ENCODE assay signal across 9 cellular contexts in genomic region chr6:26522488-26523228, GRCh38. TPM values are rescaled to one million over a fixed set of nuclear protein-coding genes. Genes with fewer than 3 reads are reported as not detected.
DNase-seq lines count a peak whose midpoint lies in the region; ATAC-seq and TF ChIP-seq lines count a peak whose summit lies in the region.
"Not testable (repeated sequence)": the region's sequence is repeated elsewhere in the genome, so short reads cannot be mapped to it uniquely, and the experiment has no call there.
"Had no signal": no experiment of that assay in that cellular context is flagged by ENCODE, and none has a peak within 500 bp of the region (broad histone marks: within the 10 kb centered on the region; RNA-seq: fewer than 3 reads in every experiment).

No MANE protein-coding gene starts in this region.

- not testable (repeated sequence) for H3K36me3 ChIP-seq in OCI-LY3 (replicated peaks; ENCODE audit: low read depth, low read length)

- H3K4me2 ChIP-seq in OCI-LY3 (ENCODE audit: low read length): peak overlapping the region; percentile 67

- H3K4me3 ChIP-seq in OCI-LY3 (ENCODE audit: low read length) (peak overlapping the region; percentile 86), cardiac fibroblast (replicated peaks in 1 of 2; ENCODE audit: low read depth in 2 of 2, low read length in 2 of 2) (peak overlapping the region in 1 of 2 donors; percentile 58)

- POLR2A ChIA-PET in CD4-positive, alpha-beta T cell (lab: Charles Lee): interaction anchor here (0.7 to 5.1 kb wide), 6 partner anchors 10 to 210 kb away, joined by 3 to 80 read pairs (median 8); partner anchors contain the start of gene HMGN4

- H3K27me3 Mint-ChIP-seq in CD4-positive, alpha-beta T cell; IgD-negative memory B cell; activated CD8-positive, alpha-beta memory T cell treated with anti-CD3 and anti-CD28 coated beads, Interleukin-2, amount 10 ng/mL, durations not matched to agents 7 days and 5 days; naive B cell; stimulated activated memory B cell treated with anti-CD40 and anti-IgM and Interleukin-4, amounts not matched to agents 10 μg/mL and 1 μg/mL and 100 μg/mL, for 72 hours: not testable (repeated sequence)
- H3K27me3 Mint-ChIP-seq in glutamatergic neuron (ENCODE audit: unreplicated experiment): peaks cover 13% of the 10 kb centered on the region

- H3K9me3 Mint-ChIP-seq in CD4-positive, alpha-beta T cell; IgD-negative memory B cell; activated CD8-positive, alpha-beta memory T cell treated with anti-CD3 and anti-CD28 coated beads, Interleukin-2, amount 10 ng/mL, durations not matched to agents 7 days and 5 days (ENCODE audit: low read depth); naive B cell; stimulated activated memory B cell treated with anti-CD40 and anti-IgM and Interleukin-4, amounts not matched to agents 10 μg/mL and 1 μg/mL and 100 μg/mL, for 72 hours: not testable (repeated sequence)
- peaks cover 17% of the 10 kb centered on the region for H3K9me3 Mint-ChIP-seq in glutamatergic neuron (ENCODE audit: unreplicated experiment)

- intact Hi-C loops in CD4-positive, alpha-beta T cell (cut with DNase I, micrococcal nuclease): loop anchor here (1.0 to 2.0 kb wide), 2 partner anchors 30 to 32 kb away; no protein-coding TSS in a partner anchor

- peak overlapping the region; percentile 87 for H3K4me3 Mint-ChIP-seq in CD4-positive, alpha-beta T cell
- H3K4me3 Mint-ChIP-seq in IgD-negative memory B cell (peak overlapping the region; percentile 84 to 95 (median 92)), glutamatergic neuron (ENCODE audit: unreplicated experiment) (peak overlapping the region; percentile 89), naive B cell (peak overlapping the region; percentile 86 to 97 (median 94))
- H3K4me3 Mint-ChIP-seq in activated CD8-positive, alpha-beta memory T cell treated with anti-CD3 and anti-CD28 coated beads, Interleukin-2, amount 10 ng/mL, durations not matched to agents 7 days and 5 days: peak overlapping the region; percentile 74
- peak overlapping the region; percentile 91 for H3K4me3 Mint-ChIP-seq in stimulated activated memory B cell treated with anti-CD40 and anti-IgM and Interleukin-4, amounts not matched to agents 10 μg/mL and 1 μg/mL and 100 μg/mL, for 72 hours

- H3K27me3 ChIP-seq in CD4-positive, alpha-beta T cell (ENCODE audit: control insufficient read depth, insufficient read depth, low read length); OCI-LY3 (ENCODE audit: low read depth, low read length): not testable (repeated sequence)

- TF ChIP-seq CTCF in CD4-positive, alpha-beta T cell (IDR thresholded peaks at IDR 0.05); OCI-LY3 (IDR thresholded peaks at IDR 0.05; ENCODE audit: low read depth, low read length); cardiac fibroblast (IDR thresholded peaks at IDR 0.05; ENCODE audit: low read depth, low read length); glutamatergic neuron (IDR thresholded peaks at IDR 0.05; ENCODE audit: partially characterized antibody, unreplicated experiment): not testable (repeated sequence)

- peak overlapping the region; percentile 85 for H3K27ac Mint-ChIP-seq in CD4-positive, alpha-beta T cell
- H3K27ac Mint-ChIP-seq in IgD-negative memory B cell (peak overlapping the region; percentile 91 to 100 (median 98)), glutamatergic neuron (ENCODE audit: unreplicated experiment) (peak overlapping the region; percentile 93), naive B cell (peak overlapping the region; percentile 81 to 100 (median 96))
- H3K27ac Mint-ChIP-seq in activated CD8-positive, alpha-beta memory T cell treated with anti-CD3 and anti-CD28 coated beads, Interleukin-2, amount 10 ng/mL, durations not matched to agents 7 days and 5 days: peak overlapping the region; percentile 88
- peak overlapping the region; percentile 96 for H3K27ac Mint-ChIP-seq in stimulated activated memory B cell treated with anti-CD40 and anti-IgM and Interleukin-4, amounts not matched to agents 10 μg/mL and 1 μg/mL and 100 μg/mL, for 72 hours

- H3K9me3 ChIP-seq in CD4-positive, alpha-beta T cell (ENCODE audit: control insufficient read depth, low read length); OCI-LY3 (ENCODE audit: insufficient read depth, low read length): not testable (repeated sequence)

- H3K79me2 ChIP-seq in OCI-LY3 (ENCODE audit: low read length): peaks cover 26% of the 10 kb centered on the region

- H3K4me1 Mint-ChIP-seq in CD4-positive, alpha-beta T cell (ENCODE audit: low read depth): peaks cover 30% of the 10 kb centered on the region
- H3K4me1 Mint-ChIP-seq in IgD-negative memory B cell (peaks cover 34 to 43% (median 41%) of the 10 kb centered on the region in 3 donors), glutamatergic neuron (ENCODE audit: low read depth, unreplicated experiment) (peaks cover 10% of the 10 kb centered on the region), naive B cell (peaks cover 31 to 44% (median 32%) of the 10 kb centered on the region in 3 donors)
- peaks cover 28% of the 10 kb centered on the region for H3K4me1 Mint-ChIP-seq in activated CD8-positive, alpha-beta memory T cell treated with anti-CD3 and anti-CD28 coated beads, Interleukin-2, amount 10 ng/mL, durations not matched to agents 7 days and 5 days
- peaks cover 42% of the 10 kb centered on the region for H3K4me1 Mint-ChIP-seq in stimulated activated memory B cell treated with anti-CD40 and anti-IgM and Interleukin-4, amounts not matched to agents 10 μg/mL and 1 μg/mL and 100 μg/mL, for 72 hours

- DNase-seq in CD4-positive, alpha-beta T cell: peak in 3 of 10 experiments; percentile 15 to 18 (median 16)
- DNase-seq in activated CD8-positive, alpha-beta memory T cell treated with anti-CD3 and anti-CD28 coated beads, Interleukin-2, amount 10 ng/mL, durations not matched to agents 7 days and 5 days: peak; percentile 48
- DNase-seq in cardiac fibroblast (ENCODE audit: low read depth in 2 of 2): peak; percentile 23 to 50
- not testable (repeated sequence) for DNase-seq in glutamatergic neuron, naive B cell

- not testable (repeated sequence) for H3K27ac ChIP-seq in CD4-positive, alpha-beta T cell (ENCODE audit: low read depth, low read length)
- peak overlapping the region; percentile 85 for H3K27ac ChIP-seq in OCI-LY3 (ENCODE audit: low read length)

- not testable (repeated sequence) for H4K20me1 ChIP-seq in OCI-LY3 (ENCODE audit: insufficient read depth, low read length)

- not testable (repeated sequence) for H3K4me1 ChIP-seq in OCI-LY3 (ENCODE audit: low read length)

- ATAC-seq in CD4-positive, alpha-beta T cell (ENCODE audit: poor library complexity); activated CD8-positive, alpha-beta memory T cell treated with anti-CD3 and anti-CD28 coated beads, Interleukin-2, amount 10 ng/mL, durations not matched to agents 7 days and 5 days; naive B cell (ENCODE audit: low read depth in 2 of 2); stimulated activated memory B cell treated with anti-CD40 and anti-IgM and Interleukin-4, amounts not matched to agents 10 μg/mL and 1 μg/mL and 100 μg/mL, for 72 hours: not testable (repeated sequence)

- H3K9ac ChIP-seq in OCI-LY3 (ENCODE audit: low read length): peak overlapping the region; percentile 79

- peaks cover 16% of the 10 kb centered on the region for H3K36me3 Mint-ChIP-seq in CD4-positive, alpha-beta T cell (ENCODE audit: low read depth)
- H3K36me3 Mint-ChIP-seq in IgD-negative memory B cell; activated CD8-positive, alpha-beta memory T cell treated with anti-CD3 and anti-CD28 coated beads, Interleukin-2, amount 10 ng/mL, durations not matched to agents 7 days and 5 days; glutamatergic neuron (ENCODE audit: unreplicated experiment); naive B cell; stimulated activated memory B cell treated with anti-CD40 and anti-IgM and Interleukin-4, amounts not matched to agents 10 μg/mL and 1 μg/mL and 100 μg/mL, for 72 hours: not testable (repeated sequence)

- 0 out of 2 replicates have a peak overlapping the region, but pooled peaks have one; percentile 49 for H2AFZ ChIP-seq in OCI-LY3 (ENCODE audit: low read depth, low read length)

- CTCF ChIA-PET in CD4-positive, alpha-beta T cell (lab: Charles Lee): interaction anchor here (0.9 to 2.7 kb wide), 3 partner anchors 10 to 530 kb away, joined by 3 to 15 read pairs (median 3); no protein-coding TSS in a partner anchor
- CTCF ChIA-PET in activated CD8-positive, alpha-beta memory T cell treated with anti-CD3 and anti-CD28 coated beads, Interleukin-2, amount 10 ng/mL, durations not matched to agents 7 days and 5 days (lab: Charles Lee): interaction anchor here (1.1 to 2.8 kb wide), 4 partner anchors 10 to 49 kb away, joined by 3 to 9 read pairs (median 6); partner anchors contain the start of gene HMGN4

RNA-seq across cellular contexts. Expression of gene HMGN4, which starts 15.5 kb away (rescaled TPM):
- 10 to 100 TPM; 22.7 to 24.8 TPM for total RNA-seq in CD4-positive, alpha-beta T cell
- polyA plus RNA-seq in IgD-negative memory B cell (120 TPM), naive B cell (ENCODE audit: low read depth in 6 of 6) (100 to 1,000 TPM; 127 to 198 (median 172) TPM)
- 10 to 100 TPM; 75.6 to 78.4 TPM for total RNA-seq in activated CD8-positive, alpha-beta memory T cell treated with anti-CD3 and anti-CD28 coated beads, Interleukin-2, amount 10 ng/mL, durations not matched to agents 7 days and 5 days
- 56.9 TPM for total RNA-seq in glutamatergic neuron (ENCODE audit: unreplicated experiment)

RNA-seq across cellular contexts. Expression of gene BTN1A1, which starts 22.6 kb away (rescaled TPM):
- not detected for total RNA-seq in CD4-positive, alpha-beta T cell
- polyA plus RNA-seq in IgD-negative memory B cell: 3.7 TPM
- total RNA-seq in activated CD8-positive, alpha-beta memory T cell treated with anti-CD3 and anti-CD28 coated beads, Interleukin-2, amount 10 ng/mL, durations not matched to agents 7 days and 5 days: not detected
- total RNA-seq in glutamatergic neuron (ENCODE audit: unreplicated experiment): not detected
- under 1 TPM in 2 of 6 donors, not detected in 4; 0.19 to 0.25 TPM for polyA plus RNA-seq in naive B cell (ENCODE audit: low read depth in 6 of 6)
- total RNA-seq: frontal cortex had no signal
